1 cellular context compared by ENCODE assay signal in genomic region chr14:104770851-104771272, GRCh38.
TF ChIP-seq lines count a peak whose summit lies in the region.

No MANE protein-coding gene starts in this region.

TF ChIP-seq in IMR-90, 13 proteins besides CTCF, POLR2A, EP300 and RAD21:
- no peak for TF ChIP-seq RCOR1 (IDR thresholded peaks at IDR 0.05; ENCODE audit: insufficient replicate concordance, low read length)
- no peak for TF ChIP-seq SMC3 (IDR thresholded peaks at IDR 0.05; ENCODE audit: low read depth, low read length)
- no peak for TF ChIP-seq MAZ (IDR thresholded peaks at IDR 0.05; ENCODE audit: borderline replicate concordance, low read depth, low read length)
- no peak for TF ChIP-seq NFE2L2 (IDR thresholded peaks at IDR 0.05; ENCODE audit: low read depth, low read length)
- no peak for TF ChIP-seq MXI1 (IDR thresholded peaks at IDR 0.05; ENCODE audit: borderline replicate concordance, low read depth, low read length)
- no peak for TF ChIP-seq RFX5 (IDR thresholded peaks at IDR 0.05; ENCODE audit: low read depth, low read length)
- TF ChIP-seq ELK1 (IDR thresholded peaks at IDR 0.05; ENCODE audit: borderline replicate concordance, low read depth, low read length) = no peak
- no peak for TF ChIP-seq CEBPB (IDR thresholded peaks at IDR 0.05; ENCODE audit: low read depth, low read length)
- no peak for TF ChIP-seq MAFK (IDR thresholded peaks at IDR 0.05; ENCODE audit: low read depth, low read length)
- TF ChIP-seq BHLHE40 (IDR thresholded peaks at IDR 0.05; ENCODE audit: low read depth, low read length) = no peak
- no peak for TF ChIP-seq CHD1 (IDR thresholded peaks at IDR 0.05; ENCODE audit: low read depth, low read length)
- TF ChIP-seq USF2 (IDR thresholded peaks at IDR 0.05; ENCODE audit: low read depth, low read length) = no peak
- TF ChIP-seq FOS (IDR thresholded peaks at IDR 0.05; ENCODE audit: low read depth, low read length) = no peak
